Comparison of ENCODE assay signal across 8 cellular contexts in genomic region chr3:170740726-170741591, GRCh38.
DNase-seq lines count a peak whose midpoint lies in the region; ATAC-seq and TF ChIP-seq lines count a peak whose summit lies in the region.

No MANE protein-coding gene starts in this region.

- no peaks in the 10 kb centered on the region for H3K4me1 Mint-ChIP-seq in activated CD8-positive, alpha-beta T cell treated with anti-CD3 and anti-CD28 coated beads, Interleukin-2, amount 10 ng/mL, durations not matched to agents 7 days and 5 days (ENCODE audit: low read depth)

- no peak overlapping the region for H3K4me3 ChIP-seq in RWPE2 (ENCODE audit: severe bottlenecking)
- peak overlapping the region; percentile 28 to 35 for H3K4me3 ChIP-seq in foreskin fibroblast (ENCODE audit: low read depth in 1 of 2, low read length in 2 of 2)

- CTCF ChIA-PET in activated CD8-positive, alpha-beta T cell treated with anti-CD3 and anti-CD28 coated beads, Interleukin-2, amount 10 ng/mL, durations not matched to agents 7 days and 5 days (lab: Charles Lee) = no interaction called here

- H3K27ac ChIP-seq in RWPE2 (ENCODE audit: poor library complexity, severe bottlenecking) = peak overlapping the region; percentile 91

- TF ChIP-seq CTCF in RWPE2 (IDR thresholded peaks at IDR 0.05; ENCODE audit: poor library complexity, severe bottlenecking) (no peak), foreskin fibroblast (IDR thresholded peaks at IDR 0.05; ENCODE audit: low read depth, low read length) (no peak)

- H3K9me3 ChIP-seq in RWPE2 (ENCODE audit: severe bottlenecking) = no peaks in the 10 kb centered on the region

- peaks cover 9% of the 10 kb centered on the region for H3K27me3 Mint-ChIP-seq in activated CD8-positive, alpha-beta T cell treated with anti-CD3 and anti-CD28 coated beads, Interleukin-2, amount 10 ng/mL, durations not matched to agents 7 days and 5 days (ENCODE audit: low read depth)

- POLR2A ChIA-PET in activated CD8-positive, alpha-beta T cell treated with anti-CD3 and anti-CD28 coated beads, Interleukin-2, amount 10 ng/mL, durations not matched to agents 7 days and 5 days (lab: Charles Lee) = no interaction called here

- no peaks in the 10 kb centered on the region for H3K9me3 Mint-ChIP-seq in activated CD8-positive, alpha-beta T cell treated with anti-CD3 and anti-CD28 coated beads, Interleukin-2, amount 10 ng/mL, durations not matched to agents 7 days and 5 days (ENCODE audit: insufficient read depth)

- peak; percentile 62 for ATAC-seq in RWPE2 (ENCODE audit: low read depth)
- no peak for ATAC-seq in HG02759 (IDR thresholded peaks at IDR 0.05; ENCODE audit: unreplicated experiment)
- ATAC-seq in activated CD8-positive, alpha-beta T cell treated with anti-CD3 and anti-CD28 coated beads, Interleukin-2, amount 10 ng/mL, durations not matched to agents 7 days and 5 days = no peak
- ATAC-seq in HG02623 (IDR thresholded peaks at IDR 0.05; ENCODE audit: unreplicated experiment) = no peak

- no peak overlapping the region for H3K27ac Mint-ChIP-seq in activated CD8-positive, alpha-beta T cell treated with anti-CD3 and anti-CD28 coated beads, Interleukin-2, amount 10 ng/mL, durations not matched to agents 7 days and 5 days

- H3K36me3 ChIP-seq in RWPE2 (ENCODE audit: low read depth) = no peaks in the 10 kb centered on the region

- H3K36me3 Mint-ChIP-seq in activated CD8-positive, alpha-beta T cell treated with anti-CD3 and anti-CD28 coated beads, Interleukin-2, amount 10 ng/mL, durations not matched to agents 7 days and 5 days (ENCODE audit: low read depth) = no peaks in the 10 kb centered on the region

- H3K27me3 ChIP-seq in RWPE2 (ENCODE audit: insufficient read depth, poor library complexity, severe bottlenecking) = no peaks in the 10 kb centered on the region

- no peak overlapping the region for H3K4me3 Mint-ChIP-seq in activated CD8-positive, alpha-beta T cell treated with anti-CD3 and anti-CD28 coated beads, Interleukin-2, amount 10 ng/mL, durations not matched to agents 7 days and 5 days

- H3K4me1 ChIP-seq in RWPE2 (ENCODE audit: insufficient read depth, poor library complexity, severe bottlenecking) = peaks cover 32% of the 10 kb centered on the region

- peak; percentile 60 for DNase-seq in GOT3 (lab: John Stamatoyannopoulos, UW)
- DNase-seq in RWPE2 (ENCODE audit: low spot score) = peak; percentile 70
- DNase-seq in foreskin fibroblast = peak; percentile 88 to 96
- peak; percentile 83 for DNase-seq in renal cortical epithelial cell (ENCODE audit: low read depth)
- DNase-seq in activated T-cell treated with anti-CD3 and anti-CD28 coated beads for 4 hours = no peak
- DNase-seq in activated CD8-positive, alpha-beta T cell treated with anti-CD3 and anti-CD28 coated beads, Interleukin-2, amount 10 ng/mL, durations not matched to agents 7 days and 5 days = no peak

Comparison
In these comparisons a context has a peak if more than half of its experiments do, and no peak if none do; other contexts are left out.
1. DNase-seq: peak in GOT3 (single experiment), RWPE2 (single experiment), foreskin fibroblast (2 of 2) and renal cortical epithelial cell (single experiment); none in activated T-cell treated with anti-CD3 and anti-CD28 coated beads for 4 hours (single experiment) and activated CD8-positive, alpha-beta T cell treated with anti-CD3 and anti-CD28 coated beads, Interleukin-2, amount 10 ng/mL, durations not matched to agents 7 days and 5 days (single experiment).